ENCODE assay signal across 9 cellular contexts in the genomic region with DNA sequence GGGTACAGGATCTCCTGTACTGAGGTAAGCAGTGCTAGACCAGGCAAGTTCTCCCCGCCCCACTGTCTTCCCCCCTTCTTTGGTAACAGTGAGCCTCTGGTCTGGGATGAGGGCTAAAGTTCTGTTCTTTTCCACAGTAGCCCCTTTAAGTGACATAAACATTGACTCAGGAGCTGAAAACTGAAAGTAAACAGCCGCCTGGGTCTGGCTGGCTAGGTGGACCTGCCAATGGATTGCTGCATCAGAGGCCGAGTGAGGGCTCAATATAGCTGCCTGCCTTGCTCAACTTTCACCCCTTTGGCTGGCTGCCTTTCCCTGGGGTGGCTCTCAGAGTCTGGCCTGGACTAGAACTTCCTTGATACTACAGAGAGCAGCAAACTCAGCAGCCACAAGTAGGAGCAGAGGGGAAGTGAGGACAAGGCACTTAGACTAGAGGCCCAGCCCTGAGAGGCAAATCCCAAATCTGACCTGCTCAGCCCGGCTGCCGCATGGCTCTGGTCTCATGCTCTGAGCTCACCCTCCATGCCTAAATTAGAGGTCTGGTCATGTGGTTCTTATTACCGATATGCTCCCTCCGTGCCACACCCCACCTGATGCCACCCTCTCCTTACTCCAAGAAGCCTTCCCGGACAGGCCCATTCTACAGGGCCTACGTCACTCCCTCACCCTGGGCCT. TPM values are rescaled to one million over a fixed set of nuclear protein-coding genes. Genes with fewer than 3 reads are reported as not detected.
A peak's percentile ranks its signal among the peaks of the same experiment; 100 is the strongest.
DNase-seq lines count a peak whose midpoint lies in the region; ATAC-seq and TF ChIP-seq lines count a peak whose summit lies in the region.
"Had no signal": no experiment of that assay in that cellular context is flagged by ENCODE, and none has a peak within 500 bp of the region (broad histone marks: within the 10 kb centered on the region; RNA-seq: fewer than 3 reads in every experiment).

No MANE protein-coding gene starts in this region.

- peaks cover 24 to 25% of the 10 kb centered on the region in 2 donors for H3K4me1 ChIP-seq in mucosa of rectum (ENCODE audit: control insufficient read depth in 2 of 2, insufficient read depth in 2 of 2, low read length in 2 of 2)

- peak overlapping the region in 56 of 59 donors; percentile 12 to 87 (median 70) for H3K27ac ChIP-seq in dorsolateral prefrontal cortex
- peak overlapping the region; percentile 91 to 96 for H3K27ac ChIP-seq in mucosa of rectum (ENCODE audit: low read depth in 2 of 2, low read length in 2 of 2)

- H3K27me3 Mint-ChIP-seq in natural killer cell treated with Interleukin-12 subunit alpha and Interleukin-12 subunit beta and Interleukin-15 and Interleukin-18, amount 100 ng/mL, for 72 hours: no peaks in the 10 kb centered on the region
- no peaks in the 10 kb centered on the region for H3K27me3 Mint-ChIP-seq in natural killer cell (ENCODE audit: low read depth in 2 of 2)
- H3K27me3 Mint-ChIP-seq in stimulated activated memory B cell treated with anti-CD40 and anti-IgM and Interleukin-4, amounts not matched to agents 10 μg/mL and 1 μg/mL and 100 μg/mL, for 72 hours: no peaks in the 10 kb centered on the region

- peaks cover 0 to 4% of the 10 kb centered on the region in 2 donors for H3K36me3 ChIP-seq in mucosa of rectum (ENCODE audit: control insufficient read depth in 2 of 2, insufficient read depth in 2 of 2, low read length in 2 of 2)

- H3K27me3 ChIP-seq in dorsolateral prefrontal cortex (no peaks in the 10 kb centered on the region), mucosa of rectum (ENCODE audit: control insufficient read depth in 2 of 2, insufficient read depth in 2 of 2, low read length in 2 of 2) (no peaks in the 10 kb centered on the region)

- H3K4me3 Mint-ChIP-seq in natural killer cell treated with Interleukin-12 subunit alpha and Interleukin-12 subunit beta and Interleukin-15 and Interleukin-18, amount 100 ng/mL, for 72 hours: peak overlapping the region; percentile 13
- H3K4me3 Mint-ChIP-seq in natural killer cell: no peak overlapping the region
- no peak overlapping the region for H3K4me3 Mint-ChIP-seq in stimulated activated memory B cell treated with anti-CD40 and anti-IgM and Interleukin-4, amounts not matched to agents 10 μg/mL and 1 μg/mL and 100 μg/mL, for 72 hours

- no peak overlapping the region for H3K27ac Mint-ChIP-seq in natural killer cell treated with Interleukin-12 subunit alpha and Interleukin-12 subunit beta and Interleukin-15 and Interleukin-18, amount 100 ng/mL, for 72 hours
- H3K27ac Mint-ChIP-seq in natural killer cell: no peak overlapping the region
- no peak overlapping the region for H3K27ac Mint-ChIP-seq in stimulated activated memory B cell treated with anti-CD40 and anti-IgM and Interleukin-4, amounts not matched to agents 10 μg/mL and 1 μg/mL and 100 μg/mL, for 72 hours

- peaks cover 20 to 31% of the 10 kb centered on the region in 2 donors for H3K4me1 Mint-ChIP-seq in natural killer cell treated with Interleukin-12 subunit alpha and Interleukin-12 subunit beta and Interleukin-15 and Interleukin-18, amount 100 ng/mL, for 72 hours (ENCODE audit: low read depth in 2 of 2)
- peaks cover 14 to 17% of the 10 kb centered on the region in 2 donors for H3K4me1 Mint-ChIP-seq in natural killer cell
- peaks cover 42% of the 10 kb centered on the region for H3K4me1 Mint-ChIP-seq in stimulated activated memory B cell treated with anti-CD40 and anti-IgM and Interleukin-4, amounts not matched to agents 10 μg/mL and 1 μg/mL and 100 μg/mL, for 72 hours

- no peaks in the 10 kb centered on the region for H3K9me3 Mint-ChIP-seq in natural killer cell treated with Interleukin-12 subunit alpha and Interleukin-12 subunit beta and Interleukin-15 and Interleukin-18, amount 100 ng/mL, for 72 hours
- H3K9me3 Mint-ChIP-seq in natural killer cell: no peaks in the 10 kb centered on the region
- no peaks in the 10 kb centered on the region for H3K9me3 Mint-ChIP-seq in stimulated activated memory B cell treated with anti-CD40 and anti-IgM and Interleukin-4, amounts not matched to agents 10 μg/mL and 1 μg/mL and 100 μg/mL, for 72 hours

- H3K9ac ChIP-seq in mucosa of rectum (ENCODE audit: low read depth in 1 of 2, low read length in 2 of 2): peak overlapping the region; percentile 29 to 60

- no peak for TF ChIP-seq CTCF in natural killer cell (IDR thresholded peaks at IDR 0.05)
- no peak for TF ChIP-seq CTCF in dorsolateral prefrontal cortex (IDR thresholded peaks at IDR 0.05 in 54 of 56, conservative IDR thresholded peaks at IDR 0.05 in 2 of 56; ENCODE audit: low read depth in 1 of 56, partially characterized antibody in 56 of 56)
- TF ChIP-seq CTCF in GM13977 (IDR thresholded peaks at IDR 0.05; ENCODE audit: extremely low read depth, insufficient read depth, missing control alignments): no peak

- in situ Hi-C loops in GM13977 (cut with MboI; ENCODE audit: low pct_unique_long_range_greater_than_20kb, low sequenced_read_pairs, unreplicated experiment): no loop called here

- H3K9me3 ChIP-seq in mucosa of rectum (ENCODE audit: control insufficient read depth in 2 of 2, low read length in 2 of 2): no peaks in the 10 kb centered on the region

- intact Hi-C loops in natural killer cell (cut with micrococcal nuclease) (no loop called here), dorsolateral prefrontal cortex (cut with DNase I) (no loop called here)

- H3K4me3 ChIP-seq in dorsolateral prefrontal cortex (no peak overlapping the region), mucosa of rectum (ENCODE audit: low read length in 2 of 2) (peak overlapping the region; percentile 32 to 46)

- ATAC-seq in natural killer cell treated with Interleukin-12 subunit alpha and Interleukin-12 subunit beta and Interleukin-15 and Interleukin-18, amount 100 ng/mL, for 72 hours: peak in 1 of 2 donors; percentile 54
- no peak for ATAC-seq in natural killer cell
- no peak for ATAC-seq in stimulated activated memory B cell treated with anti-CD40 and anti-IgM and Interleukin-4, amounts not matched to agents 10 μg/mL and 1 μg/mL and 100 μg/mL, for 72 hours
- ATAC-seq in HG03469 (IDR thresholded peaks at IDR 0.05; ENCODE audit: unreplicated experiment): no peak
- ATAC-seq in HG02588 (IDR thresholded peaks at IDR 0.05; ENCODE audit: unreplicated experiment): no peak

- DNase-seq in natural killer cell treated with Interleukin-12 subunit alpha and Interleukin-12 subunit beta and Interleukin-15 and Interleukin-18, amount 100 ng/mL, for 72 hours (ENCODE audit: low spot score): no peak
- no peak for DNase-seq in natural killer cell
- peak in 7 of 10 donors; percentile 55 to 75 (median 58) for DNase-seq in dorsolateral prefrontal cortex
- DNase-seq in GM13977 (ENCODE audit: low spot score): no peak
- DNase-seq: COR-L47 had no signal

- peaks cover 16% of the 10 kb centered on the region for H3K36me3 Mint-ChIP-seq in natural killer cell treated with Interleukin-12 subunit alpha and Interleukin-12 subunit beta and Interleukin-15 and Interleukin-18, amount 100 ng/mL, for 72 hours
- peaks cover 3% of the 10 kb centered on the region for H3K36me3 Mint-ChIP-seq in natural killer cell
- peaks cover 25% of the 10 kb centered on the region for H3K36me3 Mint-ChIP-seq in stimulated activated memory B cell treated with anti-CD40 and anti-IgM and Interleukin-4, amounts not matched to agents 10 μg/mL and 1 μg/mL and 100 μg/mL, for 72 hours

RNA-seq across cellular contexts. Expression of a gene that starts 9.6 kb away (rescaled TPM):
- total RNA-seq in natural killer cell treated with Interleukin-12 subunit alpha and Interleukin-12 subunit beta and Interleukin-15 and Interleukin-18, amount 100 ng/mL, for 72 hours: 1 to 10 TPM; 5.2 to 7.2 TPM
- total RNA-seq in natural killer cell: 1 to 10 TPM; 7.8 to 8.6 (median 8.5) TPM
- total RNA-seq in dorsolateral prefrontal cortex: 10 to 100 TPM in 10 of 120 experiments, 1 to 10 TPM in 110; 2.3 to 15.6 (median 5.9) TPM

RNA-seq across cellular contexts. Expression of a gene that starts 35.8 kb away (rescaled TPM):
- total RNA-seq in natural killer cell treated with Interleukin-12 subunit alpha and Interleukin-12 subunit beta and Interleukin-15 and Interleukin-18, amount 100 ng/mL, for 72 hours: 100 to 1,000 TPM; 333 to 668 TPM
- 100 to 1,000 TPM; 463 to 946 (median 562) TPM for total RNA-seq in natural killer cell
- total RNA-seq in dorsolateral prefrontal cortex: 10 to 100 TPM in 72 of 120 experiments, 1 to 10 TPM in 48; 3.3 to 33.4 (median 11.2) TPM

Comparison
In these comparisons a context has a peak if more than half of its experiments do, and no peak if none do; other contexts are left out.
1. DNase-seq: peak in dorsolateral prefrontal cortex (7 of 10); none in natural killer cell treated with Interleukin-12 subunit alpha and Interleukin-12 subunit beta and Interleukin-15 and Interleukin-18, amount 100 ng/mL, for 72 hours (single experiment), natural killer cell (single experiment) and GM13977 (single experiment).
2. H3K4me3 ChIP-seq: peak in mucosa of rectum (2 of 2); none in dorsolateral prefrontal cortex (0 of 59).
3. RNA of a gene that starts 35.8 kb away (total RNA-seq): 333 to 668 TPM in natural killer cell treated with Interleukin-12 subunit alpha and Interleukin-12 subunit beta and Interleukin-15 and Interleukin-18, amount 100 ng/mL, for 72 hours and 463 to 946 TPM in natural killer cell; 3.3 to 33.4 TPM in dorsolateral prefrontal cortex; every median in the first group is over 4 times any median in the second.